Comparison of ENCODE assay signal across 1 cellular context in the genomic region with DNA sequence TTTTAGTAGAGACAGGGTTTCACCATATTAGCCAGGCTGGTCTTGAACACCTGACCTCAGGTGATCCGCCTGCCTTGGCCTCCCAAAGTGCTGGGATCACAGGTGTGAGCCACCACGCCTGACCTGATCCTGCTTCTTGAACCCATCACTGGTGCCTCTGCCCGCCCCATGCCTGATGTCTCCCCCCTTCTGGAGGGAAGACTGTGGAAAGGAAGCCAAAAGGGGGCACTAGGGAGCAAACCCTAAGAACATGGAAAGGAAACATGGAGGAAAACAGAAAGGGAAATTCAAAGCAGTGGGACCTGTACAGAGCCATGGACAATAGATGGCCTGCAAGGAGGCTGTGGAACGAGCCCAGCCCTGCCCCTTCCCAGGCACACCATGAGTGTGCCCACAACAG.
TF ChIP-seq lines count a peak whose summit lies in the region.

No MANE protein-coding gene starts in this region.

TF ChIP-seq in SK-N-SH, 30 proteins besides CTCF, POLR2A, EP300 and RAD21 (continued from another document):
- TF ChIP-seq, protein P1, sequence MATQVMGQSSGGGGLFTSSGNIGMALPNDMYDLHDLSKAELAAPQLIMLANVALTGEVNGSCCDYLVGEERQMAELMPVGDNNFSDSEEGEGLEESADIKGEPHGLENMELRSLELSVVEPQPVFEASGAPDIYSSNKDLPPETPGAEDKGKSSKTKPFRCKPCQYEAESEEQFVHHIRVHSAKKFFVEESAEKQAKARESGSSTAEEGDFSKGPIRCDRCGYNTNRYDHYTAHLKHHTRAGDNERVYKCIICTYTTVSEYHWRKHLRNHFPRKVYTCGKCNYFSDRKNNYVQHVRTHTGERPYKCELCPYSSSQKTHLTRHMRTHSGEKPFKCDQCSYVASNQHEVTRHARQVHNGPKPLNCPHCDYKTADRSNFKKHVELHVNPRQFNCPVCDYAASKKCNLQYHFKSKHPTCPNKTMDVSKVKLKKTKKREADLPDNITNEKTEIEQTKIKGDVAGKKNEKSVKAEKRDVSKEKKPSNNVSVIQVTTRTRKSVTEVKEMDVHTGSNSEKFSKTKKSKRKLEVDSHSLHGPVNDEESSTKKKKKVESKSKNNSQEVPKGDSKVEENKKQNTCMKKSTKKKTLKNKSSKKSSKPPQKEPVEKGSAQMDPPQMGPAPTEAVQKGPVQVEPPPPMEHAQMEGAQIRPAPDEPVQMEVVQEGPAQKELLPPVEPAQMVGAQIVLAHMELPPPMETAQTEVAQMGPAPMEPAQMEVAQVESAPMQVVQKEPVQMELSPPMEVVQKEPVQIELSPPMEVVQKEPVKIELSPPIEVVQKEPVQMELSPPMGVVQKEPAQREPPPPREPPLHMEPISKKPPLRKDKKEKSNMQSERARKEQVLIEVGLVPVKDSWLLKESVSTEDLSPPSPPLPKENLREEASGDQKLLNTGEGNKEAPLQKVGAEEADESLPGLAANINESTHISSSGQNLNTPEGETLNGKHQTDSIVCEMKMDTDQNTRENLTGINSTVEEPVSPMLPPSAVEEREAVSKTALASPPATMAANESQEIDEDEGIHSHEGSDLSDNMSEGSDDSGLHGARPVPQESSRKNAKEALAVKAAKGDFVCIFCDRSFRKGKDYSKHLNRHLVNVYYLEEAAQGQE (IDR thresholded peaks at IDR 0.05; ENCODE audit: low read depth, low read length), result no peak
- TF ChIP-seq SMC3 (IDR thresholded peaks at IDR 0.05; ENCODE audit: low read depth, low read length), result no peak
